Comparison of ENCODE assay signal across 8 cellular contexts in genomic region chr13:41193919-41194824, GRCh38. TPM values are rescaled to one million over a fixed set of nuclear protein-coding genes. Genes with fewer than 3 reads are reported as not detected.
A peak's percentile ranks its signal among the peaks of the same experiment; 100 is the strongest.
DNase-seq lines count a peak whose midpoint lies in the region; ATAC-seq and TF ChIP-seq lines count a peak whose summit lies in the region.

Gene KBTBD7, minus strand, starts transcription at chr13:41194569. Its CDS starts 312 bp downstream, at chr13:41194257.

- peak within 1 kb of the TSS; percentile 67 to 81 (median 76) for H3K4me3 ChIP-seq in upper lobe of left lung

- no peaks in the 10 kb centered on the region for H3K9me3 Mint-ChIP-seq in T-helper 1 cell treated with Interleukin-12 subunit alpha and Interleukin-12 subunit beta and Interleukin-4 antibody, amounts not matched to agents 30 μg/mL and 1 μg/mL, for 36 hours

- H3K4me3 Mint-ChIP-seq in T-helper 1 cell treated with Interleukin-12 subunit alpha and Interleukin-12 subunit beta and Interleukin-4 antibody, amounts not matched to agents 30 μg/mL and 1 μg/mL, for 36 hours: peak within 1 kb of the TSS; percentile 93

- peak in 4 of 6 experiments; percentile 9 to 41 (median 20) for TF ChIP-seq CTCF in upper lobe of left lung (IDR thresholded peaks at IDR 0.05)

- 10 to 12% methylated on average over 26 to 53 of the region's 66 CpGs for WGBS in upper lobe of left lung, 2 donors

- no peaks in the 10 kb centered on the region for H3K27me3 Mint-ChIP-seq in T-helper 1 cell treated with Interleukin-12 subunit alpha and Interleukin-12 subunit beta and Interleukin-4 antibody, amounts not matched to agents 30 μg/mL and 1 μg/mL, for 36 hours (ENCODE audit: low read depth)

- intact Hi-C loops in left cardiac atrium (cut with DNase I) (loop anchor here (2.0 to 10.0 kb wide), 2 partner anchors 59 to 61 kb away; partner anchors contain the start of gene KBTBD6 (in 2 of the 2)), posterior cingulate gyrus (cut with DNase I) (loop anchor here (1.0 to 10.0 kb wide), 3 partner anchors 62 to 129 kb away; partner anchors contain the start of genes KBTBD6, NAA16 and WBP4)

- peaks cover 35% of the 10 kb centered on the region for H3K4me1 Mint-ChIP-seq in T-helper 1 cell treated with Interleukin-12 subunit alpha and Interleukin-12 subunit beta and Interleukin-4 antibody, amounts not matched to agents 30 μg/mL and 1 μg/mL, for 36 hours (ENCODE audit: low read depth)

- H3K27me3 ChIP-seq in upper lobe of left lung: no peaks in the 10 kb centered on the region

- H3K36me3 Mint-ChIP-seq in T-helper 1 cell treated with Interleukin-12 subunit alpha and Interleukin-12 subunit beta and Interleukin-4 antibody, amounts not matched to agents 30 μg/mL and 1 μg/mL, for 36 hours (ENCODE audit: low read depth): peaks cover 22% of the 10 kb centered on the region

- no peaks in the 10 kb centered on the region for H3K36me3 ChIP-seq in upper lobe of left lung

- DNase-seq in NCI-H1694 treated with DMSO at 0.1 percent for 48 hours (lab: John Stamatoyannopoulos, UW): peak; percentile 91
- DNase-seq in amniotic stem cell (lab: John Stamatoyannopoulos, UW): peak; percentile 89
- DNase-seq in left cardiac atrium: peak; percentile 97
- DNase-seq in posterior cingulate gyrus: peak; percentile 91 to 99 (median 96)
- peak; percentile 96 to 97 for DNase-seq in upper lobe of left lung

- no peaks in the 10 kb centered on the region for H3K9me3 ChIP-seq in upper lobe of left lung

- H3K4me1 ChIP-seq in upper lobe of left lung: peaks cover 0 to 23% (median 9%) of the 10 kb centered on the region in 4 donors

- no peak for TF ChIP-seq EP300 in upper lobe of left lung (IDR thresholded peaks at IDR 0.05)

- TF ChIP-seq POLR2A in upper lobe of left lung (IDR thresholded peaks at IDR 0.05): peak in 3 of 4 donors; percentile 72 to 76 (median 74)

- peak within 1 kb of the TSS; percentile 88 to 92 (median 90) for H3K27ac ChIP-seq in upper lobe of left lung

- H3K27ac Mint-ChIP-seq in T-helper 1 cell treated with Interleukin-12 subunit alpha and Interleukin-12 subunit beta and Interleukin-4 antibody, amounts not matched to agents 30 μg/mL and 1 μg/mL, for 36 hours: peak within 1 kb of the TSS; percentile 87

- peak; percentile 91 for ATAC-seq in GM18499 (IDR thresholded peaks at IDR 0.05; ENCODE audit: insufficient read depth, unreplicated experiment)
- ATAC-seq in HG02938 (IDR thresholded peaks at IDR 0.05; ENCODE audit: unreplicated experiment): peak; percentile 92
- ATAC-seq in left cardiac atrium: peak; percentile 99 to 100
- peak; percentile 98 to 100 for ATAC-seq in upper lobe of left lung (ENCODE audit: low FRiP score in 2 of 2)

RNA-seq across cellular contexts. Expression of gene KBTBD7, which starts in this region (rescaled TPM):
- 1 to 10 TPM; 4.8 to 6.7 TPM for total RNA-seq in left cardiac atrium
- total RNA-seq in upper lobe of left lung: 1 to 10 TPM; 3.6 to 8.9 (median 7.3) TPM

Comparison
In these comparisons a context has a peak if more than half of its experiments do, and no peak if none do; other contexts are left out.
1. Peak in every context shown above with its lines: DNase-seq, ATAC-seq, H3K4me3 ChIP-seq and H3K27ac ChIP-seq.